In genomic region chr12:6925543-6926279, GRCh38 we compare ENCODE assay signal across 8 cellular contexts. TPM values are rescaled to one million over a fixed set of nuclear protein-coding genes. Genes with fewer than 3 reads are reported as not detected.
DNase-seq lines count a peak whose midpoint lies in the region; ATAC-seq and TF ChIP-seq lines count a peak whose summit lies in the region.

No MANE protein-coding gene starts in this region.

- peak; percentile 94 for DNase-seq in AG10803 (ENCODE audit: low read depth)
- peak; percentile 80 for DNase-seq in HS-5 (ENCODE audit: low read depth)
- peak; percentile 80 for DNase-seq in Right ventricle myocardium inferior (ENCODE audit: missing footprints)
- DNase-seq in occipital lobe (lab: John Stamatoyannopoulos, UW): peak; percentile 50
- DNase-seq in KBM-7: no peak

- no peak; the same call in 1 of the 2 replicates for TF ChIP-seq CTCF in AG10803 (conservative IDR thresholded peaks at IDR 0.05; ENCODE audit: low read length)

- ATAC-seq in Right ventricle myocardium inferior (peak; percentile 50), GM18498 (IDR thresholded peaks at IDR 0.05; ENCODE audit: unreplicated experiment) (no peak), GM21360 (IDR thresholded peaks at IDR 0.05; ENCODE audit: unreplicated experiment) (no peak)

- 21 to 35% (median 31%) methylated on average over 8 of the region's 8 CpGs for WGBS in adipose tissue, 3 donors

- H3K27ac ChIP-seq in adipose tissue (ENCODE audit: low read depth, low read length): peak overlapping the region; percentile 91

- intact Hi-C loops in Right ventricle myocardium inferior (cut with DNase I): loop anchor here (2.0 to 5.0 kb wide), 5 partner anchors 17 to 187 kb away; partner anchors contain the start of genes C1R, LPCAT3, LRRC23 and RNU7-1

- peak overlapping the region; percentile 85 for H3K4me3 ChIP-seq in AG10803 (ENCODE audit: low read length)

- in situ Hi-C loops in KBM-7 (cut with MboI; ENCODE audit: low pct_unique_long_range_greater_than_20kb, low sequenced_read_pairs): no loop called here

RNA-seq across cellular contexts. Expression of gene ATN1, which starts 2.0 kb away (rescaled TPM):
- 100 to 1,000 TPM in 2 of 3 donors, 10 to 100 TPM in 1; 38.1 to 127 (median 119) TPM for polyA plus RNA-seq in adipose tissue
- total RNA-seq in Right ventricle myocardium inferior: 78.9 TPM
- 9.2 TPM for total RNA-seq in occipital lobe

RNA-seq across cellular contexts. Expression of gene ENO2, which starts 11.3 kb away (rescaled TPM):
- polyA plus RNA-seq in adipose tissue: 10 to 100 TPM in 1 of 3 donors, 1 to 10 TPM in 2; 2.6 to 11.9 (median 4.1) TPM
- total RNA-seq in Right ventricle myocardium inferior (10.2 TPM), occipital lobe (137 TPM)

RNA-seq across cellular contexts. Expression of gene RNU7-1, which starts 17.9 kb away (rescaled TPM):
- not detected for polyA plus RNA-seq in adipose tissue
- total RNA-seq in Right ventricle myocardium inferior (not detected), occipital lobe (not detected)

RNA-seq across cellular contexts. Expression of gene C12orf57, which starts 18.1 kb away (rescaled TPM):
- polyA plus RNA-seq in adipose tissue: 100 to 1,000 TPM; 326 to 584 (median 368) TPM
- total RNA-seq in Right ventricle myocardium inferior (250 TPM), occipital lobe (243 TPM)

RNA-seq across cellular contexts. Expression of gene LRRC23, which starts 21.1 kb away (rescaled TPM):
- 10 to 100 TPM in 1 of 3 donors, 1 to 10 TPM in 2; 3.0 to 11.7 (median 4.8) TPM for polyA plus RNA-seq in adipose tissue
- total RNA-seq in Right ventricle myocardium inferior (9.4 TPM), occipital lobe (7.6 TPM)

Comparison
In these comparisons a context has a peak if more than half of its experiments do, and no peak if none do; other contexts are left out.
1. RNA of gene ENO2, which starts 11.3 kb away (total RNA-seq): 137 TPM in occipital lobe (single experiment); 10.2 TPM in Right ventricle myocardium inferior (single experiment); every median in the first group is over 10 times any median in the second.